ENCODE assay signal across 8 cellular contexts in genomic region chr3:33441322-33441976, GRCh38. TPM values are rescaled to one million over a fixed set of nuclear protein-coding genes. Genes with fewer than 3 reads are reported as not detected.
DNase-seq lines count a peak whose midpoint lies in the region; ATAC-seq and TF ChIP-seq lines count a peak whose summit lies in the region.

No MANE protein-coding gene starts in this region.

- TF ChIP-seq POLR2A in heart left ventricle (IDR thresholded peaks at IDR 0.05) (no peak), sigmoid colon (IDR thresholded peaks at IDR 0.05) (no peak)

- WGBS in heart left ventricle, 4 donors: 31 to 38% (median 35%) methylated on average over 21 of the region's 21 CpGs
- 12 to 32% methylated on average over 21 of the region's 21 CpGs for WGBS in sigmoid colon, 2 donors

- H3K36me3 ChIP-seq in GM23338 (ENCODE audit: insufficient read depth) (no peaks in the 10 kb centered on the region), heart left ventricle (no peaks in the 10 kb centered on the region), sigmoid colon (no peaks in the 10 kb centered on the region)

- CTCF ChIA-PET in activated CD8-positive, alpha-beta T cell treated with anti-CD3 and anti-CD28 coated beads for 36 hours (lab: Charles Lee): interaction anchor here (1.3 kb wide), 1 partner anchor 68 kb away, joined by 5 read pairs; no protein-coding TSS in a partner anchor

- peaks cover 7% of the 10 kb centered on the region for H3K27me3 Mint-ChIP-seq in GM23338 (ENCODE audit: insufficient read depth, low read depth, poor library complexity)
- H3K27me3 Mint-ChIP-seq in activated CD8-positive, alpha-beta T cell treated with anti-CD3 and anti-CD28 coated beads for 36 hours: no peaks in the 10 kb centered on the region

- peaks cover 30% of the 10 kb centered on the region for H3K4me1 Mint-ChIP-seq in GM23338
- peaks cover 29% of the 10 kb centered on the region for H3K4me1 Mint-ChIP-seq in activated CD8-positive, alpha-beta T cell treated with anti-CD3 and anti-CD28 coated beads for 36 hours (ENCODE audit: low read depth)

- H3K4me3 ChIP-seq in GM23338 (peak overlapping the region; percentile 71), heart left ventricle (peak overlapping the region; percentile 30 to 97 (median 78)), sigmoid colon (peak overlapping the region; percentile 69 to 90 (median 77))

- no peak for ATAC-seq in GM23338
- no peak for ATAC-seq in activated CD8-positive, alpha-beta T cell treated with anti-CD3 and anti-CD28 coated beads for 36 hours
- no peak for ATAC-seq in heart left ventricle
- no peak for ATAC-seq in GM21381 (IDR thresholded peaks at IDR 0.05; ENCODE audit: unreplicated experiment)

- H3K9me3 ChIP-seq in heart left ventricle (no peaks in the 10 kb centered on the region), sigmoid colon (no peaks in the 10 kb centered on the region)

- H3K27ac Mint-ChIP-seq in GM23338: peak overlapping the region; percentile 98
- H3K27ac Mint-ChIP-seq in activated CD8-positive, alpha-beta T cell treated with anti-CD3 and anti-CD28 coated beads for 36 hours: peak overlapping the region; percentile 100

- DNase-seq in GM23338 (ENCODE audit: low spot score) (no peak), heart left ventricle (peak in 1 of 5 donors; percentile 75), sigmoid colon (no peak), NCI-H1105 treated with DMSO at 0.1 percent for 48 hours (lab: John Stamatoyannopoulos, UW) (no peak), A172 (ENCODE audit: low spot score) (no peak)
- peak; percentile 63 for DNase-seq in activated CD8-positive, alpha-beta T cell treated with anti-CD3 and anti-CD28 coated beads for 36 hours
- DNase-seq in activated effector memory CD4-positive, alpha-beta T cell treated with anti-CD3 and anti-CD28 coated beads, Interleukin-2, amount 50 U/mL, for 16 hours: no peak

- H3K9me3 Mint-ChIP-seq in GM23338: peaks cover 3% of the 10 kb centered on the region; the same call in 1 of the 3 replicates
- H3K9me3 Mint-ChIP-seq in activated CD8-positive, alpha-beta T cell treated with anti-CD3 and anti-CD28 coated beads for 36 hours: no peaks in the 10 kb centered on the region

- no peaks in the 10 kb centered on the region; the same call in 2 of the 3 replicates for H3K36me3 Mint-ChIP-seq in GM23338 (ENCODE audit: low read depth)
- H3K36me3 Mint-ChIP-seq in activated CD8-positive, alpha-beta T cell treated with anti-CD3 and anti-CD28 coated beads for 36 hours (ENCODE audit: low read depth): peaks cover 6% of the 10 kb centered on the region

- peaks cover 26% of the 10 kb centered on the region for H4K20me1 ChIP-seq in GM23338 (replicated peaks; ENCODE audit: insufficient read depth)

- H2AFZ ChIP-seq in GM23338: peak overlapping the region; percentile 75

- peaks cover 13% of the 10 kb centered on the region for H3F3A ChIP-seq in GM23338 (replicated peaks; ENCODE audit: low read depth)

- TF ChIP-seq EP300 in sigmoid colon (IDR thresholded peaks at IDR 0.05): no peak

- no peak for TF ChIP-seq CTCF in GM23338 (conservative IDR thresholded peaks at IDR 0.05; ENCODE audit: low read depth in 2 of 2)
- no peak for TF ChIP-seq CTCF in activated CD8-positive, alpha-beta T cell treated with anti-CD3 and anti-CD28 coated beads for 36 hours (IDR thresholded peaks at IDR 0.05)
- no peak for TF ChIP-seq CTCF in heart left ventricle (IDR thresholded peaks at IDR 0.05)
- no peak for TF ChIP-seq CTCF in sigmoid colon (IDR thresholded peaks at IDR 0.05)

- no peaks in the 10 kb centered on the region for H3K9me2 ChIP-seq in GM23338 (ENCODE audit: insufficient read depth)

- H3K27me3 ChIP-seq in GM23338 (ENCODE audit: insufficient read depth): no peaks in the 10 kb centered on the region
- no peaks in the 10 kb centered on the region for H3K27me3 ChIP-seq in heart left ventricle
- H3K27me3 ChIP-seq in sigmoid colon: no peaks in the 10 kb centered on the region

- H3K27ac ChIP-seq in GM23338 (ENCODE audit: low read depth) (peak overlapping the region; percentile 78), heart left ventricle (peak overlapping the region; percentile 93 to 100 (median 97)), sigmoid colon (peak overlapping the region; percentile 95 to 98 (median 97))

- POLR2A ChIA-PET in activated CD8-positive, alpha-beta T cell treated with anti-CD3 and anti-CD28 coated beads for 36 hours (lab: Charles Lee): interaction anchor here (0.6 to 1.1 kb wide), 2 partner anchors 35 to 357 kb away, joined by 3 read pairs; no protein-coding TSS in a partner anchor

- peaks cover 32% of the 10 kb centered on the region for H3K79me2 ChIP-seq in GM23338 (replicated peaks; ENCODE audit: insufficient read depth)

- peak overlapping the region; percentile 99 for H3K4me3 Mint-ChIP-seq in GM23338
- peak overlapping the region; percentile 94 for H3K4me3 Mint-ChIP-seq in activated CD8-positive, alpha-beta T cell treated with anti-CD3 and anti-CD28 coated beads for 36 hours

- H3K4me2 ChIP-seq in GM23338: peak overlapping the region; percentile 82

- H3K4me1 ChIP-seq in GM23338 (ENCODE audit: insufficient read depth) (peaks cover 29% of the 10 kb centered on the region), heart left ventricle (peaks cover 5 to 38% (median 30%) of the 10 kb centered on the region in 12 donors), sigmoid colon (peaks cover 0 to 41% (median 34%) of the 10 kb centered on the region in 4 donors)

- intact Hi-C loops in activated CD8-positive, alpha-beta T cell treated with anti-CD3 and anti-CD28 coated beads for 36 hours (cut with micrococcal nuclease): no loop called here
- intact Hi-C loops in heart left ventricle (cut with DNase I) (loop anchor here in 2 of 10 donors (2.0 to 10.0 kb wide), 3 partner anchors 97 to 353 kb away; partner anchors contain the start of genes CLASP2 (in 2 of the 2) and PDCD6IP (in 1 of the 2)), sigmoid colon (cut with DNase I) (loop anchor here (5.0 to 10.0 kb wide), 3 partner anchors 213 to 329 kb away; partner anchors contain the start of genes CLASP2 and CRTAP)

TF ChIP-seq in GM23338, 12 proteins besides CTCF, POLR2A, EP300 and RAD21 (continues in another document):
- TF ChIP-seq EZH2phosphoT487 (IDR thresholded peaks at IDR 0.05; ENCODE audit: unreplicated experiment): no peak
- no peak for TF ChIP-seq POLR2AphosphoS5 (IDR thresholded peaks at IDR 0.05; ENCODE audit: low read depth)
- TF ChIP-seq CREB1 (CRISPR knock-in tag; IDR thresholded peaks at IDR 0.05; ENCODE audit: low read depth): no peak
- TF ChIP-seq STAT1 (IDR thresholded peaks at IDR 0.05; ENCODE audit: unreplicated experiment): no peak

RNA-seq across cellular contexts. Expression of gene UBP1, which starts 1.2 kb away (rescaled TPM):
- total RNA-seq in GM23338 (2014; rRNA removed; shearing (Covaris generic)): 65.6 and 66.8 TPM in 2 replicates
- polyA plus RNA-seq in GM23338 (2016; fragmentation: Nextera tagmentation; extraction: Ambion mirVana) (16.3 and 16.8 TPM in 2 replicates), heart left ventricle (10 to 100 TPM; 11.8 to 41.3 TPM), sigmoid colon (10 to 100 TPM; 30.6 to 45.5 (median 41.8) TPM)
- 10 to 100 TPM; 51.2 to 56.2 TPM for total RNA-seq in activated CD8-positive, alpha-beta T cell treated with anti-CD3 and anti-CD28 coated beads for 36 hours
- total RNA-seq in heart left ventricle (10 to 100 TPM; 33.0 to 53.5 (median 46.6) TPM), sigmoid colon (10 to 100 TPM; 58.4 to 92.0 (median 62.8) TPM)
- 32.6 and 34.5 TPM in 2 replicates for total RNA-seq in A172 (2014; rRNA removed; shearing (Covaris generic))
